Comparison of ENCODE assay signal across 12 cellular contexts in the genomic region with DNA sequence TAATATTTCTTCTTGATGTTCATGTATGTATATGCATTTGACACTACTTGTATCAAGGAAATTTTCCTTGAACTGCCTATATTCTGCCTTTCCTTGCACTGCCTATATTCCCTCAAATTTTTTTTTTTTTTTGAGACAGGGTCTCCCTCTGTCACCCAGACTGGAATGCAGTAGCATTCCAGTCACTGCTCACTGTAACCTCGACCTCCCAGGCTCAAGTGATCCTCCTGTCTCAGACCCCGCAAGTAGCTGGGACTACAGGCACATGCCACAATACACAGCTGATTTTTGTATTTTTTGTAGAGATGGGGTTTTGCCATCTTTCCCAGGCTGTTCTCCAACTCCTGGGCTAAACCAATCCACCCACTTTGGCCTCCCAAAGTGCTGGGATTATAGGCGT. TPM values are rescaled to one million over a fixed set of nuclear protein-coding genes. Genes with fewer than 3 reads are reported as not detected.
A peak's percentile ranks its signal among the peaks of the same experiment; 100 is the strongest.
DNase-seq lines count a peak whose midpoint lies in the region; TF ChIP-seq lines count a peak whose summit lies in the region.
"Had no signal": no experiment of that assay in that cellular context is flagged by ENCODE, and none has a peak within 500 bp of the region (broad histone marks: within the 10 kb centered on the region; RNA-seq: fewer than 3 reads in every experiment).

No MANE protein-coding gene starts in this region.

- H3K9ac ChIP-seq in Loucy (ENCODE audit: low read depth, low read length, poor library complexity, severe bottlenecking): peak overlapping the region; percentile 97

- H3K4me1 ChIP-seq in Caco-2 (peaks cover 37% of the 10 kb centered on the region), Loucy (ENCODE audit: insufficient read depth, low read length, poor library complexity, severe bottlenecking) (peaks cover 63% of the 10 kb centered on the region), spleen (peaks cover 14 to 83% (median 40%) of the 10 kb centered on the region in 6 donors)

- H3K27me3 ChIP-seq in Caco-2 (replicated peaks; ENCODE audit: control insufficient read depth, insufficient read depth, low read length): no peaks in the 10 kb centered on the region
- no peaks in the 10 kb centered on the region for H3K27me3 ChIP-seq in Loucy (ENCODE audit: insufficient read depth, low read length, poor library complexity, severe bottlenecking)
- H3K27me3 ChIP-seq in brain microvascular endothelial cell (replicated peaks): no peaks in the 10 kb centered on the region
- H3K27me3 ChIP-seq in spleen (replicated peaks in 1 of 7): no peaks in the 10 kb centered on the region

- 90 to 95% (median 92%) methylated on average over 3 of the region's 3 CpGs for WGBS in spleen, 5 donors

- intact Hi-C loops in Caco-2 (cut with micrococcal nuclease; ENCODE audit: unreplicated experiment) (no loop called here), spleen (cut with DNase I; ENCODE audit: low total_unique reads) (loop anchor here (10.0 kb wide), 1 partner anchor 404 kb away; no protein-coding TSS in a partner anchor)

- H3K9me3 Mint-ChIP-seq in Caco-2 (ENCODE audit: unreplicated experiment) (no peaks in the 10 kb centered on the region), mesothelial cell of epicardium (no peaks in the 10 kb centered on the region)
- H3K9me3 Mint-ChIP-seq: CD4-positive, alpha-beta T cell had no signal

- no peaks in the 10 kb centered on the region for H3K9me3 ChIP-seq in Caco-2
- no peaks in the 10 kb centered on the region for H3K9me3 ChIP-seq in Loucy (ENCODE audit: insufficient read depth, low read depth, low read length)
- no peaks in the 10 kb centered on the region for H3K9me3 ChIP-seq in spleen

- H3K36me3 Mint-ChIP-seq in Caco-2 (ENCODE audit: insufficient read depth, unreplicated experiment) (peaks cover 77% of the 10 kb centered on the region), mesothelial cell of epicardium (no peaks in the 10 kb centered on the region)

- DNase-seq in Caco-2 (no peak), brain microvascular endothelial cell (no peak), mesothelial cell of epicardium (ENCODE audit: low spot score in 2 of 2, unreplicated experiment in 2 of 2) (no peak), amniotic stem cell (lab: John Stamatoyannopoulos, UW) (no peak), spleen (no peak), hepatic stellate cell (ENCODE audit: low spot score) (no peak), MV-4-11 (lab: John Stamatoyannopoulos, UW) (no peak)
- DNase-seq: activated gamma-delta T cell treated with Interleukin-2 at 50 U/mL for 16 hours; CD4-positive, alpha-beta T cell; effector CD4-positive, alpha-beta T cell; NCI-H2171 had no signal

- peaks cover 84% of the 10 kb centered on the region for H4K20me1 ChIP-seq in Loucy (ENCODE audit: insufficient read depth, low read length, poor library complexity, severe bottlenecking)

- H3K4me3 ChIP-seq in Caco-2 (ENCODE audit: low read depth, low read length): no peak overlapping the region
- H3K4me3 ChIP-seq in Loucy (ENCODE audit: low read length, poor library complexity, severe bottlenecking): peak overlapping the region; percentile 88
- peak overlapping the region; percentile 98 for H3K4me3 ChIP-seq in brain microvascular endothelial cell (ENCODE audit: low read depth, low read length)
- no peak overlapping the region for H3K4me3 ChIP-seq in spleen

- H3K4me1 Mint-ChIP-seq in Caco-2 (ENCODE audit: low read depth, unreplicated experiment) (peaks cover 10% of the 10 kb centered on the region), mesothelial cell of epicardium (peaks cover 77% of the 10 kb centered on the region)

- peak overlapping the region; percentile 98 for H3K4me2 ChIP-seq in Loucy (ENCODE audit: low read depth, low read length, poor library complexity, severe bottlenecking)

- BruUV-seq in Caco-2 (replicated peaks; lab: Mats Ljungman, UMichigan): no TSS peak

- TF ChIP-seq CTCF in Caco-2 (IDR thresholded peaks at IDR 0.05; ENCODE audit: insufficient read depth in 1 of 2, low read depth in 1 of 2, low read length in 1 of 2, severe bottlenecking in 1 of 2, unreplicated experiment in 1 of 2) (no peak), Loucy (conservative IDR thresholded peaks at IDR 0.05; ENCODE audit: low read length) (no peak), brain microvascular endothelial cell (IDR thresholded peaks at IDR 0.05; ENCODE audit: low read depth, low read length, missing control alignments) (no peak), mesothelial cell of epicardium (IDR thresholded peaks at IDR 0.05; ENCODE audit: unreplicated experiment) (no peak), spleen (IDR thresholded peaks at IDR 0.05 in 8 of 11, conservative IDR thresholded peaks at IDR 0.05 in 3 of 11) (no peak)

- no peaks in the 10 kb centered on the region for H3K9me2 ChIP-seq in Loucy (replicated peaks; ENCODE audit: low read depth, low read length)

- H2AFZ ChIP-seq in Loucy (ENCODE audit: low read length): no peak overlapping the region

- H3K4me3 Mint-ChIP-seq in Caco-2 (ENCODE audit: unreplicated experiment) (peak overlapping the region; percentile 18), mesothelial cell of epicardium (peak overlapping the region; percentile 51)
- H3K4me3 Mint-ChIP-seq: CD4-positive, alpha-beta T cell had no signal

- H3K36me3 ChIP-seq in Caco-2 (ENCODE audit: control insufficient read depth, insufficient read depth, low read length): peaks cover 6% of the 10 kb centered on the region; the same call in 1 of the 2 replicates
- peaks cover 10% of the 10 kb centered on the region for H3K36me3 ChIP-seq in Loucy (ENCODE audit: insufficient read depth, low read length)
- H3K36me3 ChIP-seq in brain microvascular endothelial cell (replicated peaks): peaks cover 2% of the 10 kb centered on the region
- H3K36me3 ChIP-seq in spleen: peaks cover 0 to 9% (median 0%) of the 10 kb centered on the region in 6 donors

- in situ Hi-C loops in brain microvascular endothelial cell (cut with HindIII; ENCODE audit: low pct_ligation_motif_present, low sequenced_read_pairs): no loop called here

- CTCF ChIA-PET in Caco-2 (lab: Charles Lee): no interaction called here

- H3K79me2 ChIP-seq in Loucy (ENCODE audit: insufficient read depth, low read length): peaks cover 91% of the 10 kb centered on the region

- H3K27me3 Mint-ChIP-seq in Caco-2 (ENCODE audit: insufficient read depth, unreplicated experiment) (no peaks in the 10 kb centered on the region), mesothelial cell of epicardium (ENCODE audit: low read depth) (no peaks in the 10 kb centered on the region)
- H3K27me3 Mint-ChIP-seq: CD4-positive, alpha-beta T cell had no signal

- H3K27ac ChIP-seq in brain microvascular endothelial cell (no peak overlapping the region), spleen (no peak overlapping the region)

- H3K27ac Mint-ChIP-seq in Caco-2 (ENCODE audit: unreplicated experiment): peak overlapping the region; percentile 38
- H3K27ac Mint-ChIP-seq in mesothelial cell of epicardium: peak overlapping the region; percentile 97
- H3K27ac Mint-ChIP-seq: CD4-positive, alpha-beta T cell had no signal

- no peak for TF ChIP-seq POLR2A in spleen (IDR thresholded peaks at IDR 0.05)

- H3F3A ChIP-seq in Loucy (ENCODE audit: low read depth): peaks cover 17% of the 10 kb centered on the region

- POLR2A ChIA-PET in Caco-2 (lab: Charles Lee): no interaction called here

RNA-seq across cellular contexts. Expression of gene HMGCS1, which starts 4.1 kb away (rescaled TPM):
- 205 and 211 TPM in 2 replicates for total RNA-seq in Caco-2 (2022)
- total RNA-seq in mesothelial cell of epicardium: 129 to 131 TPM (median 130 TPM) in 3 replicates
- 10 to 100 TPM; 18.7 to 74.9 (median 30.0) TPM for total RNA-seq in spleen
- polyA plus RNA-seq in spleen: 10 to 100 TPM; 12.0 to 18.0 (median 13.1) TPM

Comparison
In these comparisons a context has a peak if more than half of its experiments do, and no peak if none do; other contexts are left out.
1. H3K4me3 ChIP-seq: peak in Loucy (single experiment) and brain microvascular endothelial cell (single experiment); none in Caco-2 (single experiment) and spleen (0 of 8).